29 cellular contexts compared by ENCODE assay signal in genomic region chr1:175354080-175354479, GRCh38.
"Had no signal": no experiment of that assay in that cellular context is flagged by ENCODE, and none has a peak within 500 bp of the region (broad histone marks: within the 10 kb centered on the region; RNA-seq: fewer than 3 reads in every experiment).

No MANE protein-coding gene starts in this region.

- H3K27me3 ChIP-seq: brain microvascular endothelial cell, colonic mucosa, esophagus muscularis mucosa, gastroesophageal sphincter had no signal

- H3K36me3 Mint-ChIP-seq: activated naive CD8-positive, alpha-beta T cell; T-cell had no signal

- ATAC-seq: activated CD4-positive, CD25-positive, alpha-beta regulatory T cell treated with anti-CD3 and anti-CD28 coated beads, Interleukin-2, amount 50 U/mL, for 24 hours; activated CD8-positive, alpha-beta T cell treated with anti-CD3 and anti-CD28 coated beads for 36 hours; activated T-cell treated with anti-CD3 and anti-CD28 coated beads, Interleukin-2, amount 50 U/mL, for 4 hours; activated T-helper 17 cell treated with anti-CD3 and anti-CD28 coated beads, Interleukin-2, amount 50 U/mL, for 72 hours; gastroesophageal sphincter; T-cell had no signal

- H3K27ac Mint-ChIP-seq: activated B cell treated with CpG ODN at 0.5 μM for 24 hours; activated CD8-positive, alpha-beta T cell treated with anti-CD3 and anti-CD28 coated beads for 36 hours; activated naive CD8-positive, alpha-beta T cell; activated T-helper 17 cell treated with anti-CD3 and anti-CD28 coated beads, Interleukin-2, amount 50 U/mL, for 72 hours; T-cell; T-helper 1 cell treated with Interleukin-12 subunit alpha and Interleukin-12 subunit beta and Interleukin-4 antibody, amounts not matched to agents 30 μg/mL and 1 μg/mL, for 36 hours had no signal

- H3K4me3 Mint-ChIP-seq: activated B cell treated with CpG ODN at 0.5 μM for 24 hours; activated CD8-positive, alpha-beta T cell treated with anti-CD3 and anti-CD28 coated beads for 36 hours; activated naive CD8-positive, alpha-beta T cell; activated T-cell treated with anti-CD3 and anti-CD28 coated beads, Interleukin-2, amount 50 U/mL, for 4 hours; activated T-helper 17 cell treated with anti-CD3 and anti-CD28 coated beads, Interleukin-2, amount 50 U/mL, for 72 hours; T-cell; T-helper 1 cell treated with Interleukin-12 subunit alpha and Interleukin-12 subunit beta and Interleukin-4 antibody, amounts not matched to agents 30 μg/mL and 1 μg/mL, for 36 hours had no signal

- H3K36me3 ChIP-seq: brain microvascular endothelial cell, colonic mucosa, esophagus muscularis mucosa, gastroesophageal sphincter, WERI-Rb-1 had no signal

- H3K9me3 Mint-ChIP-seq: activated B cell treated with CpG ODN at 0.5 μM for 24 hours; activated CD8-positive, alpha-beta T cell treated with anti-CD3 and anti-CD28 coated beads for 36 hours; activated T-cell treated with anti-CD3 and anti-CD28 coated beads, Interleukin-2, amount 50 U/mL, for 4 hours; activated T-helper 17 cell treated with anti-CD3 and anti-CD28 coated beads, Interleukin-2, amount 50 U/mL, for 72 hours; T-cell; T-helper 1 cell treated with Interleukin-12 subunit alpha and Interleukin-12 subunit beta and Interleukin-4 antibody, amounts not matched to agents 30 μg/mL and 1 μg/mL, for 36 hours had no signal

- H3K9me3 ChIP-seq: colonic mucosa, gastroesophageal sphincter had no signal

- H3K4me3 ChIP-seq: colonic mucosa, esophagus muscularis mucosa, gastroesophageal sphincter had no signal

- DNase-seq: activated B cell treated with CpG ODN at 0.5 μM for 24 hours; activated CD4-positive, alpha-beta T cell treated with anti-CD3 and anti-CD28 coated beads for 48 hours; activated CD4-positive, alpha-beta T cell treated with anti-CD3 and anti-CD28 coated beads, Interleukin-2, amount 50 U/mL, for 1 hour; activated CD4-positive, alpha-beta T cell treated with anti-CD3 and anti-CD28 coated beads, Interleukin-2, amount 50 U/mL, for 48 hours; activated CD8-positive, alpha-beta memory T cell treated with anti-CD3 and anti-CD28 coated beads for 24 hours; activated CD8-positive, alpha-beta T cell treated with anti-CD3 and anti-CD28 coated beads for 36 hours; activated effector memory CD4-positive, alpha-beta T cell treated with Interleukin-2 at 50 U/mL for 16 hours; activated gamma-delta T cell treated with Interleukin-2 at 50 U/mL for 16 hours; activated naive CD4-positive, alpha-beta T cell treated with anti-CD3 and anti-CD28 coated beads, Interleukin-2, amount 50 U/mL, for 16 hours; activated naive CD4-positive, alpha-beta T cell treated with Interleukin-2 at 50 U/mL for 16 hours; activated T-cell treated with anti-CD3 and anti-CD28 coated beads, Interleukin-2, amount 50 U/mL, for 4 hours; amniotic stem cell; anterior cingulate cortex; brain microvascular endothelial cell; caudate nucleus; colonic mucosa; effector CD8-positive, alpha-beta T cell; erythroblast; foreskin melanocyte; SW 1271; T-cell; T1000; WERI-Rb-1 had no signal

- H3K27ac ChIP-seq: brain microvascular endothelial cell, colonic mucosa, esophagus muscularis mucosa, gastroesophageal sphincter, WERI-Rb-1 had no signal

- H3K4me1 ChIP-seq: colonic mucosa, esophagus muscularis mucosa, gastroesophageal sphincter had no signal

- H3K4me1 Mint-ChIP-seq: activated B cell treated with CpG ODN at 0.5 μM for 24 hours; activated T-helper 17 cell treated with anti-CD3 and anti-CD28 coated beads, Interleukin-2, amount 50 U/mL, for 72 hours; T-cell had no signal
